8 cellular contexts compared by ENCODE assay signal in genomic region chr6:31806470-31807272, GRCh38. TPM values are rescaled to one million over a fixed set of nuclear protein-coding genes. Genes with fewer than 3 reads are reported as not detected.
DNase-seq lines count a peak whose midpoint lies in the region; ATAC-seq and TF ChIP-seq lines count a peak whose summit lies in the region.

Gene LSM2 (minus strand): TSS chr6:31806966. CDS start chr6:31806757, 209 bp downstream.

- TSS peak; percentile 60 for BruUV-seq in PC-9 (replicated peaks; lab: Mats Ljungman, UMichigan)

- H3K9me2 ChIP-seq in PC-9 (ENCODE audit: insufficient read depth) = no peaks in the 10 kb centered on the region

- intact Hi-C loops in PC-9 (cut with micrococcal nuclease; ENCODE audit: unreplicated experiment) = no loop called here

- POLR2A ChIA-PET in PC-9 (lab: Charles Lee; ENCODE audit: unreplicated experiment) = interaction anchor here (0.6 to 1.1 kb wide), 9 partner anchors 8 to 330 kb away, joined by 3 to 12 read pairs (median 5); partner anchors contain the start of genes BAG6, HSPA1A, HSPA1L and VARS1

- H2AFZ ChIP-seq in PC-9 = peak within 1 kb of the TSS; percentile 91

- peak; percentile 98 for DNase-seq in DMS53 (lab: John Stamatoyannopoulos, UW)
- DNase-seq in KBM-7 = peak; percentile 99
- peak; percentile 82 to 97 for DNase-seq in PC-9
- DNase-seq in activated T-cell treated with anti-CD3 and anti-CD28 coated beads, Interleukin-2, amount 50 U/mL, for 4 hours = peak; percentile 97
- peak; percentile 93 to 97 for DNase-seq in stimulated activated CD8-positive, alpha-beta memory T cell treated with anti-CD3 and anti-CD28 coated beads, Interleukin-7, amount 100 ng/mL, for 4 hours (ENCODE audit: low read depth in 2 of 2)

- H3K27ac ChIP-seq in PC-9 (peak within 1 kb of the TSS; percentile 56), esophagus (ENCODE audit: low read depth in 2 of 2, low read length in 1 of 2) (peak within 1 kb of the TSS; percentile 94 to 97), muscle layer of duodenum (ENCODE audit: low read length) (peak within 1 kb of the TSS; percentile 97)

- no peaks in the 10 kb centered on the region for H3K9me3 ChIP-seq in PC-9 (ENCODE audit: insufficient read depth, low read depth)
- no peaks in the 10 kb centered on the region for H3K9me3 ChIP-seq in esophagus (ENCODE audit: control insufficient read depth in 2 of 2, insufficient read depth in 1 of 2, low read depth in 1 of 2, low read length in 1 of 2)
- H3K9me3 ChIP-seq in muscle layer of duodenum (ENCODE audit: control insufficient read depth in 1 of 2, low read length in 2 of 2) = no peaks in the 10 kb centered on the region

- peaks cover 29% of the 10 kb centered on the region for H3K4me1 Mint-ChIP-seq in activated T-cell treated with anti-CD3 and anti-CD28 coated beads, Interleukin-2, amount 50 U/mL, for 4 hours (ENCODE audit: low read depth)

- CTCF ChIA-PET in PC-9 (lab: Charles Lee) = interaction anchor here (0.6 to 1.5 kb wide), 3 partner anchors 11 to 37 kb away, joined by 3 to 10 read pairs (median 6); partner anchors contain the start of gene VARS1

- peaks cover 32% of the 10 kb centered on the region for H3K79me2 ChIP-seq in PC-9 (ENCODE audit: low read depth)

- H3K4me3 Mint-ChIP-seq in activated T-cell treated with anti-CD3 and anti-CD28 coated beads, Interleukin-2, amount 50 U/mL, for 4 hours = peak within 1 kb of the TSS; percentile 98

- peaks cover 13% of the 10 kb centered on the region for H3F3A ChIP-seq in PC-9 (ENCODE audit: insufficient read depth, low read depth)

- H3K4me1 ChIP-seq in PC-9 (replicated peaks; ENCODE audit: insufficient read depth) (peaks cover 8% of the 10 kb centered on the region; the same call in 1 of the 2 replicates), esophagus (ENCODE audit: control insufficient read depth in 2 of 2, insufficient read depth in 2 of 2, low read length in 1 of 2) (peaks cover 0 to 2% of the 10 kb centered on the region in 2 donors), muscle layer of duodenum (ENCODE audit: control insufficient read depth in 1 of 2, insufficient read depth in 2 of 2, low read length in 2 of 2) (peaks cover 8 to 12% of the 10 kb centered on the region in 2 donors)

- H3K36me3 ChIP-seq in PC-9 (ENCODE audit: low read depth) (0 out of 2 replicates have a peak, but pooled peaks cover 6% of the 10 kb centered on the region), esophagus (ENCODE audit: control insufficient read depth in 2 of 2, insufficient read depth in 2 of 2, low read length in 1 of 2) (no peaks in the 10 kb centered on the region), muscle layer of duodenum (ENCODE audit: control insufficient read depth in 1 of 2, insufficient read depth in 2 of 2, low read length in 2 of 2) (peaks cover 0 to 3% of the 10 kb centered on the region in 2 donors)

- peak within 1 kb of the TSS; percentile 75 for H3K4me2 ChIP-seq in PC-9

- ATAC-seq in GM21619 (IDR thresholded peaks at IDR 0.05; ENCODE audit: unreplicated experiment) = peak; percentile 77
- peak; percentile 99 for ATAC-seq in activated T-cell treated with anti-CD3 and anti-CD28 coated beads, Interleukin-2, amount 50 U/mL, for 4 hours

- H3K27me3 Mint-ChIP-seq in activated T-cell treated with anti-CD3 and anti-CD28 coated beads, Interleukin-2, amount 50 U/mL, for 4 hours (ENCODE audit: low read depth) = no peaks in the 10 kb centered on the region

- H3K4me3 ChIP-seq in PC-9 (peak within 1 kb of the TSS; percentile 93), esophagus (ENCODE audit: low read depth in 1 of 2, low read length in 2 of 2) (peak within 1 kb of the TSS; percentile 60 to 69), muscle layer of duodenum (ENCODE audit: low read depth in 1 of 2, low read length in 2 of 2) (peak within 1 kb of the TSS; percentile 59 to 90)

- in situ Hi-C loops in KBM-7 (cut with MboI; ENCODE audit: low pct_unique_long_range_greater_than_20kb, low sequenced_read_pairs) = no loop called here

- peak; percentile 54 for TF ChIP-seq CTCF in PC-9 (conservative IDR thresholded peaks at IDR 0.05)

- H4K20me1 ChIP-seq in PC-9 (ENCODE audit: insufficient read depth) = no peaks in the 10 kb centered on the region

- peaks cover 18% of the 10 kb centered on the region for H3K36me3 Mint-ChIP-seq in activated T-cell treated with anti-CD3 and anti-CD28 coated beads, Interleukin-2, amount 50 U/mL, for 4 hours (ENCODE audit: insufficient read depth)

- H3K9me3 Mint-ChIP-seq in activated T-cell treated with anti-CD3 and anti-CD28 coated beads, Interleukin-2, amount 50 U/mL, for 4 hours = no peaks in the 10 kb centered on the region

- H3K27me3 ChIP-seq in PC-9 (ENCODE audit: insufficient read depth, low read depth) (no peaks in the 10 kb centered on the region), esophagus (ENCODE audit: control insufficient read depth in 1 of 2, insufficient read depth in 2 of 2, low read length in 2 of 2) (no peaks in the 10 kb centered on the region), muscle layer of duodenum (ENCODE audit: low read depth, low read length) (no peaks in the 10 kb centered on the region)

- WGBS in esophagus, 2 donors = 0 to 1% methylated on average over 49 to 51 of the region's 51 CpGs

RNA-seq across cellular contexts. Expression of gene LSM2, which starts in this region (rescaled TPM):
- total RNA-seq in PC-9 (2021) = 67.5 and 74.3 TPM in 2 replicates
- 100 to 1,000 TPM; 163 to 192 (median 184) TPM for total RNA-seq in activated T-cell treated with anti-CD3 and anti-CD28 coated beads, Interleukin-2, amount 50 U/mL, for 4 hours
- 10 to 100 TPM; 25.6 to 42.9 TPM for polyA plus RNA-seq in esophagus

Comparison
In these comparisons a context has a peak if more than half of its experiments do, and no peak if none do; other contexts are left out.
1. Peak in every context shown above with its lines: DNase-seq, ATAC-seq, H3K4me3 ChIP-seq and H3K27ac ChIP-seq.